In genomic region chr2:46988733-46989481, GRCh38 we compare ENCODE assay signal across 1 cellular context.
TF ChIP-seq lines count a peak whose summit lies in the region.

No MANE protein-coding gene starts in this region.

TF ChIP-seq in SK-N-SH treated with all-trans-retinoic acid at 6 μM for 48 hours, 23 proteins besides CTCF, POLR2A, EP300 and RAD21 (continued from another document):
- TF ChIP-seq ZFP30 (CRISPR knock-in tag; IDR thresholded peaks at IDR 0.05) (no peak), GLIS3 (CRISPR knock-in tag; IDR thresholded peaks at IDR 0.05) (no peak), BACH2 (CRISPR knock-in tag; IDR thresholded peaks at IDR 0.05; ENCODE audit: borderline replicate concordance) (no peak)
TF ChIP-seq in SK-N-SH treated with all-trans-retinoic acid at 6 μM for 48 hours: peak in this region for 0.
